17 cellular contexts compared by ENCODE assay signal in genomic region chr1:91685994-91686393, GRCh38.
DNase-seq lines count a peak whose midpoint lies in the region; ATAC-seq and TF ChIP-seq lines count a peak whose summit lies in the region.
"Had no signal": no experiment of that assay in that cellular context is flagged by ENCODE, and none has a peak within 500 bp of the region (broad histone marks: within the 10 kb centered on the region; RNA-seq: fewer than 3 reads in every experiment).

No MANE protein-coding gene starts in this region.

- H3K36me3 Mint-ChIP-seq in mesothelial cell of epicardium = no peaks in the 10 kb centered on the region

- H3K27me3 ChIP-seq in heart right ventricle (no peaks in the 10 kb centered on the region), adrenal gland (no peaks in the 10 kb centered on the region)
- H3K27me3 ChIP-seq: tibial nerve had no signal

- TF ChIP-seq CTCF in heart right ventricle (IDR thresholded peaks at IDR 0.05) = no peak
- no peak for TF ChIP-seq CTCF in adrenal gland (IDR thresholded peaks at IDR 0.05)
- TF ChIP-seq CTCF in mesothelial cell of epicardium (IDR thresholded peaks at IDR 0.05; ENCODE audit: unreplicated experiment) = no peak

- WGBS in heart right ventricle, 2 donors = 44 to 51% methylated on average over 4 of the region's 4 CpGs
- 36 to 39% (median 37%) methylated on average over 4 of the region's 4 CpGs for WGBS in adrenal gland, 4 donors

- H3K9me3 ChIP-seq in heart right ventricle (no peaks in the 10 kb centered on the region), adrenal gland (replicated peaks in 1 of 3) (no peaks in the 10 kb centered on the region)
- H3K9me3 ChIP-seq: tibial nerve had no signal

- H3K4me3 Mint-ChIP-seq in mesothelial cell of epicardium = no peak overlapping the region
- H3K4me3 Mint-ChIP-seq: activated T-cell treated with anti-CD3 and anti-CD28 coated beads, Interleukin-2, amount 50 U/mL, for 24 hours; B cell had no signal

- peaks cover 45% of the 10 kb centered on the region for H3K4me1 Mint-ChIP-seq in mesothelial cell of epicardium

- ATAC-seq in heart right ventricle = peak in 5 of 8 donors; percentile 41 to 60 (median 58)
- ATAC-seq: GM12878 had no signal

- peak overlapping the region in 4 of 10 donors; percentile 19 to 59 (median 44) for H3K27ac ChIP-seq in heart right ventricle
- H3K27ac ChIP-seq in adrenal gland = peak overlapping the region in 2 of 5 donors; percentile 33 to 89
- H3K27ac ChIP-seq: PC-9 had no signal

- H3K4me3 ChIP-seq in heart right ventricle = no peak overlapping the region
- no peak overlapping the region for H3K4me3 ChIP-seq in adrenal gland
- H3K4me3 ChIP-seq: coronary artery, GM12878, PC-9, tibial nerve had no signal

- intact Hi-C loops in heart right ventricle (cut with DNase I) (loop anchor here in 3 of 10 donors (10.0 kb wide), 3 partner anchors 61 to 199 kb away; partner anchors contain the start of gene TGFBR3 (in 1 of the 3)), cardiac septum (cut with DNase I) (no loop called here), adrenal gland (cut with DNase I) (no loop called here)

- no peaks in the 10 kb centered on the region for H3K27me3 Mint-ChIP-seq in mesothelial cell of epicardium (ENCODE audit: low read depth)
- H3K27me3 Mint-ChIP-seq: activated T-cell treated with anti-CD3 and anti-CD28 coated beads, Interleukin-2, amount 50 U/mL, for 24 hours; B cell had no signal

- H3K9me3 Mint-ChIP-seq in mesothelial cell of epicardium = no peaks in the 10 kb centered on the region
- H3K9me3 Mint-ChIP-seq: activated T-cell treated with anti-CD3 and anti-CD28 coated beads, Interleukin-2, amount 50 U/mL, for 24 hours had no signal

- H3K36me3 ChIP-seq in heart right ventricle (peaks cover 0 to 20% (median 0%) of the 10 kb centered on the region in 9 donors), adrenal gland (replicated peaks in 1 of 2) (peaks cover 0 to 9% of the 10 kb centered on the region in 2 donors)

- TF ChIP-seq POLR2A in adrenal gland (IDR thresholded peaks at IDR 0.05) = no peak

- DNase-seq in heart right ventricle (no peak), cardiac septum (ENCODE audit: low spot score) (no peak), adrenal gland (peak in 4 of 7 donors; percentile 37 to 67 (median 49)), lung microvascular endothelial cell (ENCODE audit: low read depth in 2 of 2) (peak; percentile 55 to 58), cerebellum (ENCODE audit: low spot score) (no peak), mesothelial cell of epicardium (ENCODE audit: low spot score in 2 of 2, unreplicated experiment in 2 of 2) (no peak), superior temporal gyrus (ENCODE audit: extremely low spot score) (no peak), NCI-H526 (lab: John Stamatoyannopoulos, UW) (no peak)
- DNase-seq: activated T-cell treated with anti-CD3 and anti-CD28 coated beads, Interleukin-2, amount 50 U/mL, for 24 hours; amygdala; NCI-H2171; PC-9; posterior cingulate gyrus had no signal

- H3K4me1 ChIP-seq in heart right ventricle (peaks cover 0 to 64% (median 44%) of the 10 kb centered on the region in 9 donors), adrenal gland (replicated peaks in 1 of 2) (peaks cover 18 to 72% of the 10 kb centered on the region in 2 donors)

- no peak overlapping the region for H3K27ac Mint-ChIP-seq in mesothelial cell of epicardium
- H3K27ac Mint-ChIP-seq: activated T-cell treated with anti-CD3 and anti-CD28 coated beads, Interleukin-2, amount 50 U/mL, for 24 hours; B cell had no signal

Comparison
In these comparisons a context has a peak if more than half of its experiments do, and no peak if none do; other contexts are left out.
1. DNase-seq: peak in adrenal gland (4 of 7) and lung microvascular endothelial cell (2 of 2); none in heart right ventricle (0 of 2), cardiac septum (single experiment), cerebellum (single experiment), mesothelial cell of epicardium (0 of 2), superior temporal gyrus (single experiment) and NCI-H526 (0 of 2).